In the genomic region with DNA sequence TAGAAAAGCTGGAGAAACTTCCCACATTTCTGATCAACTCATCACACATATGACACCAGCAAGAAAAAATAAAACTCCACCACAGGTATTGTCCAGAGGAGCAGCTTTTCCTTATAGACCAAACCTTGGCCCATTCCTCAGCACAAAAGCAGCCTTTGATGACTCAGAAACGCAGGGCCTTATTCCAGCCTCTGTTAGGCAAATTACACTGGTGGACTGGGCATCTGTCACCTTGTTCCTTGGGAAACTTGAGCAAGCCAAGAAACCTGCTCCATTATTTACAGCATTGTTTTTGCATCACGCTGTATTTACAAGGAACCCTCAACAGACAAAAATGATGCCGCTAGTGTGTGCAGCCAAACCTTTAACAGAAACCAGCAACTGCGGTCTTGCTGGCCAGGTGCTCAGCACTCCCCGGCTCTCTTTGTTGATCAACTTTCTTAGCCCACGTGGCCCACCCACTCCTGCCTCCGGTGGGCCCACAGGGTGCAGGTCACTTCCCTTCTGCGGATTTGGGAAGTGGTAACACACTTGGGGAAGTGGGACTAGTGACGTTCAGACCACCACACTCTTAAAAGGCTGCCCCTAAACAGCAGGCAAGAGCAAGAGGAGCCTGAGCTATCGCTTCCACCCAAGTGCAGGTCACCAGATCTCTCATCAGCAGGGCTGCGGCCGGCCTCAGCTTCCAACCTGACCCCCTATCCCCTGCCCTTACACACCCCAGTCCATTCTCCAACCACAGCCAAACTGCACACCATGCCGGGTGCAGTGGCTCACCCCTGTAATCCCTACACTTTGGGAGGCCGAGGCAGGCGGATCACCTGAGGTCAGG, we compare ENCODE assay signal across 8 cellular contexts. TPM values are rescaled to one million over a fixed set of nuclear protein-coding genes. Genes with fewer than 3 reads are reported as not detected.
DNase-seq lines count a peak whose midpoint lies in the region; ATAC-seq and TF ChIP-seq lines count a peak whose summit lies in the region.

No MANE protein-coding gene starts in this region.

- ATAC-seq in GM19468 (IDR thresholded peaks at IDR 0.05; ENCODE audit: extremely low read depth, unreplicated experiment) (peak; percentile 43), HG03460 (IDR thresholded peaks at IDR 0.05; ENCODE audit: unreplicated experiment) (peak; percentile 56)

- H3K9ac ChIP-seq in rectal smooth muscle tissue (ENCODE audit: low read length): no peak overlapping the region

- H3K4me3 ChIP-seq in GM12875 (ENCODE audit: low read depth, low read length) (peak overlapping the region; percentile 59), rectal smooth muscle tissue (ENCODE audit: low read length) (peak overlapping the region; percentile 74)

- intact Hi-C loops in activated T-helper 1 cell treated with anti-CD3 and anti-CD28 coated beads, Interleukin-12 subunit alpha, Interleukin-12 subunit beta, Interleukin-2, Interleukin-4 antibody, amounts not matched to agents 30 ng/mL and 10 ng/mL and 1 ng/mL, durations not matched to agents 14 hours and 24 hours and 36 hours (cut with micrococcal nuclease): loop anchor here (2.0 to 5.0 kb wide), 3 partner anchors 74 to 1179 kb away; partner anchors contain the start of genes FARSB and WDFY1

- peaks cover 3% of the 10 kb centered on the region for H3K36me3 Mint-ChIP-seq in activated T-helper 1 cell treated with anti-CD3 and anti-CD28 coated beads, Interleukin-12 subunit alpha, Interleukin-12 subunit beta, Interleukin-2, Interleukin-4 antibody, amounts not matched to agents 30 ng/mL and 10 ng/mL and 1 ng/mL, durations not matched to agents 14 hours and 24 hours and 36 hours (ENCODE audit: low read depth)

- TF ChIP-seq CTCF in GM12875 (IDR thresholded peaks at IDR 0.05; ENCODE audit: borderline replicate concordance, insufficient read depth, low read depth, low read length): no peak

- H3K27ac Mint-ChIP-seq in activated T-helper 1 cell treated with anti-CD3 and anti-CD28 coated beads, Interleukin-12 subunit alpha, Interleukin-12 subunit beta, Interleukin-2, Interleukin-4 antibody, amounts not matched to agents 30 ng/mL and 10 ng/mL and 1 ng/mL, durations not matched to agents 14 hours and 24 hours and 36 hours: no peak overlapping the region

- H3K27ac ChIP-seq in rectal smooth muscle tissue (ENCODE audit: low read depth, low read length): no peak overlapping the region

- no peaks in the 10 kb centered on the region for H3K4me1 ChIP-seq in rectal smooth muscle tissue (ENCODE audit: control insufficient read depth, insufficient read depth, low read length)

- H3K27me3 ChIP-seq in rectal smooth muscle tissue (ENCODE audit: control insufficient read depth, insufficient read depth, low read length): no peaks in the 10 kb centered on the region

- H3K36me3 ChIP-seq in rectal smooth muscle tissue (ENCODE audit: control insufficient read depth, insufficient read depth, low read length): no peaks in the 10 kb centered on the region

- H3K4me1 Mint-ChIP-seq in activated T-helper 1 cell treated with anti-CD3 and anti-CD28 coated beads, Interleukin-12 subunit alpha, Interleukin-12 subunit beta, Interleukin-2, Interleukin-4 antibody, amounts not matched to agents 30 ng/mL and 10 ng/mL and 1 ng/mL, durations not matched to agents 14 hours and 24 hours and 36 hours (ENCODE audit: low read depth): peaks cover 12% of the 10 kb centered on the region

- H3K27me3 Mint-ChIP-seq in activated T-helper 1 cell treated with anti-CD3 and anti-CD28 coated beads, Interleukin-12 subunit alpha, Interleukin-12 subunit beta, Interleukin-2, Interleukin-4 antibody, amounts not matched to agents 30 ng/mL and 10 ng/mL and 1 ng/mL, durations not matched to agents 14 hours and 24 hours and 36 hours (ENCODE audit: insufficient read depth): peaks cover 7% of the 10 kb centered on the region

- H3K9me3 Mint-ChIP-seq in activated T-helper 1 cell treated with anti-CD3 and anti-CD28 coated beads, Interleukin-12 subunit alpha, Interleukin-12 subunit beta, Interleukin-2, Interleukin-4 antibody, amounts not matched to agents 30 ng/mL and 10 ng/mL and 1 ng/mL, durations not matched to agents 14 hours and 24 hours and 36 hours: no peaks in the 10 kb centered on the region

- DNase-seq in activated T-helper 1 cell treated with anti-CD3 and anti-CD28 coated beads, Interleukin-12 subunit alpha, Interleukin-12 subunit beta, Interleukin-2, Interleukin-4 antibody, amounts not matched to agents 30 ng/mL and 10 ng/mL and 1 ng/mL, durations not matched to agents 14 hours and 24 hours and 36 hours (ENCODE audit: low spot score): no peak
- no peak for DNase-seq in NCI-H2171 (lab: John Stamatoyannopoulos, UW)
- DNase-seq in superior temporal gyrus (ENCODE audit: extremely low spot score): no peak
- DNase-seq in KG1 (lab: John Stamatoyannopoulos, UW): no peak

- H3K4me3 Mint-ChIP-seq in activated T-helper 1 cell treated with anti-CD3 and anti-CD28 coated beads, Interleukin-12 subunit alpha, Interleukin-12 subunit beta, Interleukin-2, Interleukin-4 antibody, amounts not matched to agents 30 ng/mL and 10 ng/mL and 1 ng/mL, durations not matched to agents 14 hours and 24 hours and 36 hours: peak overlapping the region; percentile 92

RNA-seq across cellular contexts. Expression of gene AP1S3, which starts 1.5 kb away (rescaled TPM):
- total RNA-seq in activated T-helper 1 cell treated with anti-CD3 and anti-CD28 coated beads, Interleukin-12 subunit alpha, Interleukin-12 subunit beta, Interleukin-2, Interleukin-4 antibody, amounts not matched to agents 30 ng/mL and 10 ng/mL and 1 ng/mL, durations not matched to agents 14 hours and 24 hours and 36 hours: 11.9 and 14.4 TPM in 2 replicates
